ENCODE assay signal across 24 cellular contexts in genomic region chr3:156745766-156746165, GRCh38.
"Had no signal": no experiment of that assay in that cellular context is flagged by ENCODE, and none has a peak within 500 bp of the region (broad histone marks: within the 10 kb centered on the region; RNA-seq: fewer than 3 reads in every experiment).

No MANE protein-coding gene starts in this region.

- DNase-seq: activated B cell treated with CpG ODN at 0.5 μM for 24 hours; activated CD4-positive, alpha-beta T cell treated with anti-CD3 and anti-CD28 coated beads for 48 hours; activated CD4-positive, alpha-beta T cell treated with anti-CD3 and anti-CD28 coated beads, Interleukin-2, amount 50 U/mL, for 1 hour; activated CD4-positive, alpha-beta T cell treated with anti-CD3 and anti-CD28 coated beads, Interleukin-2, amount 50 U/mL, for 48 hours; activated CD8-positive, alpha-beta memory T cell treated with anti-CD3 and anti-CD28 coated beads for 24 hours; activated CD8-positive, alpha-beta T cell treated with anti-CD3 and anti-CD28 coated beads for 36 hours; activated effector memory CD4-positive, alpha-beta T cell treated with Interleukin-2 at 50 U/mL for 16 hours; activated gamma-delta T cell treated with Interleukin-2 at 50 U/mL for 16 hours; activated naive CD4-positive, alpha-beta T cell treated with anti-CD3 and anti-CD28 coated beads, Interleukin-2, amount 50 U/mL, for 16 hours; activated naive CD4-positive, alpha-beta T cell treated with Interleukin-2 at 50 U/mL for 16 hours; activated T-cell treated with anti-CD3 and anti-CD28 coated beads, Interleukin-2, amount 50 U/mL, for 4 hours; adrenal gland; amygdala; aorta; body of pancreas; effector CD8-positive, alpha-beta T cell; head of caudate nucleus; T-helper 1 cell; T-helper 17 cell; T1000; WERI-Rb-1 had no signal

- H3K27ac ChIP-seq: adrenal gland, body of pancreas, epithelial cell of prostate, WERI-Rb-1 had no signal

- H3K9me3 ChIP-seq: adrenal gland, body of pancreas had no signal

- H3K4me3 ChIP-seq: adrenal gland, body of pancreas had no signal

- H3K36me3 ChIP-seq: adrenal gland, WERI-Rb-1 had no signal

- H3K27me3 ChIP-seq: adrenal gland, body of pancreas had no signal

- ATAC-seq: activated CD4-positive, CD25-positive, alpha-beta regulatory T cell treated with anti-CD3 and anti-CD28 coated beads, Interleukin-2, amount 50 U/mL, for 24 hours; activated CD8-positive, alpha-beta T cell treated with anti-CD3 and anti-CD28 coated beads for 36 hours; activated T-cell treated with anti-CD3 and anti-CD28 coated beads, Interleukin-2, amount 50 U/mL, for 4 hours; activated T-helper 17 cell treated with anti-CD3 and anti-CD28 coated beads, Interleukin-2, amount 50 U/mL, for 72 hours; body of pancreas; T-helper 17 cell had no signal

- H3K4me1 ChIP-seq: adrenal gland, body of pancreas had no signal
